Comparison of ENCODE assay signal across 8 cellular contexts in genomic region chr5:131634666-131634995, GRCh38. TPM values are rescaled to one million over a fixed set of nuclear protein-coding genes. Genes with fewer than 3 reads are reported as not detected.
DNase-seq lines count a peak whose midpoint lies in the region; ATAC-seq, FAIRE-seq and TF ChIP-seq lines count a peak whose summit lies in the region.

No MANE protein-coding gene starts in this region.

- H3K27me3 ChIP-seq in BJ (ENCODE audit: control insufficient read depth, insufficient read depth, low read length) (no peaks in the 10 kb centered on the region), heart right ventricle (no peaks in the 10 kb centered on the region), psoas muscle (ENCODE audit: insufficient read depth in 3 of 3, low read length in 2 of 3) (no peaks in the 10 kb centered on the region)

- no peaks in the 10 kb centered on the region for H3K36me3 ChIP-seq in BJ (ENCODE audit: control insufficient read depth, insufficient read depth, low read length)
- H3K36me3 ChIP-seq in heart right ventricle, result peaks cover 0 to 6% (median 0%) of the 10 kb centered on the region in 9 donors
- H3K36me3 ChIP-seq in psoas muscle (ENCODE audit: insufficient read depth in 1 of 2, low read depth in 1 of 2), result no peaks in the 10 kb centered on the region

- H3K4me1 ChIP-seq in heart right ventricle (peaks cover 4 to 59% (median 40%) of the 10 kb centered on the region in 9 donors), psoas muscle (peaks cover 44% of the 10 kb centered on the region)

- H3K4me3 ChIP-seq in BJ (ENCODE audit: low read depth, low read length), result peak overlapping the region; percentile 95
- peak overlapping the region; percentile 64 to 91 (median 75) for H3K4me3 ChIP-seq in heart right ventricle
- H3K4me3 ChIP-seq in psoas muscle, result peak overlapping the region; percentile 89

- TF ChIP-seq CTCF in BJ (IDR thresholded peaks at IDR 0.05; ENCODE audit: insufficient read depth, low read depth, low read length) (peak; percentile 24; the same call in 1 of the 2 replicates), heart right ventricle (IDR thresholded peaks at IDR 0.05) (peak in 3 of 9 donors; percentile 9 to 34 (median 32)), psoas muscle (IDR thresholded peaks at IDR 0.05) (peak; percentile 28)

- 0 to 1% methylated on average over 21 of the region's 21 CpGs for WGBS in heart right ventricle, 2 donors
- 0% methylated on average over 21 of the region's 21 CpGs for WGBS in psoas muscle, 3 donors

- peak; percentile 31 for ATAC-seq in GM18907 (IDR thresholded peaks at IDR 0.05; ENCODE audit: unreplicated experiment)
- peak; percentile 26 for ATAC-seq in HG03175 (IDR thresholded peaks at IDR 0.05; ENCODE audit: unreplicated experiment)
- ATAC-seq in heart right ventricle, result peak; percentile 12 to 70 (median 45)
- peak; percentile 54 to 69 (median 61) for ATAC-seq in psoas muscle

- intact Hi-C loops in heart right ventricle (cut with DNase I) (loop anchor here in 4 of 10 donors (2.0 to 10.0 kb wide), 3 partner anchors 37 to 162 kb away; partner anchors contain the start of gene FNIP1 (in 3 of the 4)), psoas muscle (cut with DNase I) (loop anchor here in 1 of 2 donors (5.0 kb wide), 1 partner anchor 163 kb away; the partner anchor contains the start of gene FNIP1)

- CTCF ChIA-PET in BJ (lab: Yijun Ruan, JAX), result no interaction called here

- no peaks in the 10 kb centered on the region for H3K9me3 ChIP-seq in heart right ventricle
- no peaks in the 10 kb centered on the region for H3K9me3 ChIP-seq in psoas muscle

- POLR2A ChIA-PET in BJ (lab: Charles Lee), result no interaction called here

- FAIRE-seq in RCC 7860 (lab: Jason Lieb, UNC), result no peak

- H3K27ac ChIP-seq in heart right ventricle, result peak overlapping the region; percentile 78 to 100 (median 98)
- peak overlapping the region; percentile 95 for H3K27ac ChIP-seq in psoas muscle

- DNase-seq in BJ (ENCODE audit: low read depth) (no peak), RCC 7860 (ENCODE audit: low spot score) (peak; percentile 52), heart right ventricle (peak; percentile 50 to 56), psoas muscle (peak in 1 of 2 donors; percentile 63), KG1 (lab: John Stamatoyannopoulos, UW) (no peak)
- peak; percentile 61 for DNase-seq in activated naive CD4-positive, alpha-beta T cell treated with anti-CD3 and anti-CD28 coated beads, Interleukin-2, amount 50 U/mL, for 16 hours

RNA-seq across cellular contexts. Expression of gene RAPGEF6, which starts 0.4 kb away (rescaled TPM):
- polyA plus RNA-seq in BJ (2011; rRNA removed) (6.2 and 10.6 TPM in 2 replicates), heart right ventricle (1 to 10 TPM; 1.5 to 4.3 TPM), psoas muscle (1 to 10 TPM; 1.7 to 3.4 (median 2.0) TPM)
- polyA minus RNA-seq in BJ (2011; rRNA and poly(A)+ RNA removed), result 13.9 and 14.6 TPM in 2 replicates
- total RNA-seq in heart right ventricle (10 to 100 TPM in 8 of 10 donors, 1 to 10 TPM in 2; 8.5 to 16.3 (median 11.7) TPM), psoas muscle (10 to 100 TPM in 1 of 4 donors, 1 to 10 TPM in 3; 6.9 to 14.1 (median 7.4) TPM)

Comparison
In these comparisons a context has a peak if more than half of its experiments do, and no peak if none do; other contexts are left out.
1. DNase-seq: peak in RCC 7860 (single experiment), activated naive CD4-positive, alpha-beta T cell treated with anti-CD3 and anti-CD28 coated beads, Interleukin-2, amount 50 U/mL, for 16 hours (single experiment) and heart right ventricle (2 of 2); none in BJ (single experiment) and KG1 (single experiment).
2. Peak in every context shown above with its lines, with median percentiles within 50 percentile points of each other: H3K4me3 ChIP-seq and ATAC-seq.